2 cellular contexts compared by ENCODE assay signal in the genomic region with DNA sequence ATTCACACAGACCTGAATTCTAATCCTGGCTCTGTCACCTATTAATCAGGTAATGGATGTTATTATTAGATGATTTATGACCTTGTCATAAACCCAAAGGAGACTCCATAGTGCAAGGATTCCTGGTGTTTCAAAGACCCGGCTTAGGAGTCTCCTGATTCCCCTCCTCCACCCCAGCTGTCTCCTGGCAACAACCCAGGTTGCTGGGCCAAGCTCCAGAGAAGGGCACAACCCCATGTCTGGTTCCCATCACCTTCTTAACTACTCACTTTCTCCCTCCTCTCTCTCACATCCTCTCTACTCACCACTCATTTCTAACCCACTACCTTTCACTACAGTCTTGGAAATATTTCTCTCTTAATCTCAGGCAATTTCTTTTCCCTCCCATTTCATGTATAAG.
TF ChIP-seq lines count a peak whose summit lies in the region.

No MANE protein-coding gene starts in this region.

TF ChIP-seq in SK-N-SH, 30 proteins besides CTCF, POLR2A, EP300 and RAD21 (continued from another document):
- TF ChIP-seq, protein P1, sequence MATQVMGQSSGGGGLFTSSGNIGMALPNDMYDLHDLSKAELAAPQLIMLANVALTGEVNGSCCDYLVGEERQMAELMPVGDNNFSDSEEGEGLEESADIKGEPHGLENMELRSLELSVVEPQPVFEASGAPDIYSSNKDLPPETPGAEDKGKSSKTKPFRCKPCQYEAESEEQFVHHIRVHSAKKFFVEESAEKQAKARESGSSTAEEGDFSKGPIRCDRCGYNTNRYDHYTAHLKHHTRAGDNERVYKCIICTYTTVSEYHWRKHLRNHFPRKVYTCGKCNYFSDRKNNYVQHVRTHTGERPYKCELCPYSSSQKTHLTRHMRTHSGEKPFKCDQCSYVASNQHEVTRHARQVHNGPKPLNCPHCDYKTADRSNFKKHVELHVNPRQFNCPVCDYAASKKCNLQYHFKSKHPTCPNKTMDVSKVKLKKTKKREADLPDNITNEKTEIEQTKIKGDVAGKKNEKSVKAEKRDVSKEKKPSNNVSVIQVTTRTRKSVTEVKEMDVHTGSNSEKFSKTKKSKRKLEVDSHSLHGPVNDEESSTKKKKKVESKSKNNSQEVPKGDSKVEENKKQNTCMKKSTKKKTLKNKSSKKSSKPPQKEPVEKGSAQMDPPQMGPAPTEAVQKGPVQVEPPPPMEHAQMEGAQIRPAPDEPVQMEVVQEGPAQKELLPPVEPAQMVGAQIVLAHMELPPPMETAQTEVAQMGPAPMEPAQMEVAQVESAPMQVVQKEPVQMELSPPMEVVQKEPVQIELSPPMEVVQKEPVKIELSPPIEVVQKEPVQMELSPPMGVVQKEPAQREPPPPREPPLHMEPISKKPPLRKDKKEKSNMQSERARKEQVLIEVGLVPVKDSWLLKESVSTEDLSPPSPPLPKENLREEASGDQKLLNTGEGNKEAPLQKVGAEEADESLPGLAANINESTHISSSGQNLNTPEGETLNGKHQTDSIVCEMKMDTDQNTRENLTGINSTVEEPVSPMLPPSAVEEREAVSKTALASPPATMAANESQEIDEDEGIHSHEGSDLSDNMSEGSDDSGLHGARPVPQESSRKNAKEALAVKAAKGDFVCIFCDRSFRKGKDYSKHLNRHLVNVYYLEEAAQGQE (IDR thresholded peaks at IDR 0.05; ENCODE audit: low read depth, low read length), result no peak
- TF ChIP-seq, protein P2, sequence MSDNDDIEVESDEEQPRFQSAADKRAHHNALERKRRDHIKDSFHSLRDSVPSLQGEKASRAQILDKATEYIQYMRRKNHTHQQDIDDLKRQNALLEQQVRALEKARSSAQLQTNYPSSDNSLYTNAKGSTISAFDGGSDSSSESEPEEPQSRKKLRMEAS (IDR thresholded peaks at IDR 0.05; ENCODE audit: low read depth), result no peak
- TF ChIP-seq GABPA (IDR thresholded peaks at IDR 0.05; ENCODE audit: low read depth), result no peak
- no peak for TF ChIP-seq ELF1 (IDR thresholded peaks at IDR 0.05)
- TF ChIP-seq, protein P3, sequence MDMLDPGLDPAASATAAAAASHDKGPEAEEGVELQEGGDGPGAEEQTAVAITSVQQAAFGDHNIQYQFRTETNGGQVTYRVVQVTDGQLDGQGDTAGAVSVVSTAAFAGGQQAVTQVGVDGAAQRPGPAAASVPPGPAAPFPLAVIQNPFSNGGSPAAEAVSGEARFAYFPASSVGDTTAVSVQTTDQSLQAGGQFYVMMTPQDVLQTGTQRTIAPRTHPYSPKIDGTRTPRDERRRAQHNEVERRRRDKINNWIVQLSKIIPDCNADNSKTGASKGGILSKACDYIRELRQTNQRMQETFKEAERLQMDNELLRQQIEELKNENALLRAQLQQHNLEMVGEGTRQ (IDR thresholded peaks at IDR 0.05; ENCODE audit: borderline replicate concordance, low read depth, low read length), result no peak
- no peak for TF ChIP-seq TEAD4 (IDR thresholded peaks at IDR 0.05; ENCODE audit: borderline replicate concordance, insufficient read depth)
- TF ChIP-seq NRF1 (IDR thresholded peaks at IDR 0.05; ENCODE audit: low read depth, low read length), result no peak
- no peak for TF ChIP-seq JUND (IDR thresholded peaks at IDR 0.05)
- TF ChIP-seq CHD2 (IDR thresholded peaks at IDR 0.05; ENCODE audit: low read length, partially characterized antibody), result no peak
- TF ChIP-seq SMC3 (IDR thresholded peaks at IDR 0.05; ENCODE audit: low read depth, low read length), result no peak
- TF ChIP-seq, protein P4, sequence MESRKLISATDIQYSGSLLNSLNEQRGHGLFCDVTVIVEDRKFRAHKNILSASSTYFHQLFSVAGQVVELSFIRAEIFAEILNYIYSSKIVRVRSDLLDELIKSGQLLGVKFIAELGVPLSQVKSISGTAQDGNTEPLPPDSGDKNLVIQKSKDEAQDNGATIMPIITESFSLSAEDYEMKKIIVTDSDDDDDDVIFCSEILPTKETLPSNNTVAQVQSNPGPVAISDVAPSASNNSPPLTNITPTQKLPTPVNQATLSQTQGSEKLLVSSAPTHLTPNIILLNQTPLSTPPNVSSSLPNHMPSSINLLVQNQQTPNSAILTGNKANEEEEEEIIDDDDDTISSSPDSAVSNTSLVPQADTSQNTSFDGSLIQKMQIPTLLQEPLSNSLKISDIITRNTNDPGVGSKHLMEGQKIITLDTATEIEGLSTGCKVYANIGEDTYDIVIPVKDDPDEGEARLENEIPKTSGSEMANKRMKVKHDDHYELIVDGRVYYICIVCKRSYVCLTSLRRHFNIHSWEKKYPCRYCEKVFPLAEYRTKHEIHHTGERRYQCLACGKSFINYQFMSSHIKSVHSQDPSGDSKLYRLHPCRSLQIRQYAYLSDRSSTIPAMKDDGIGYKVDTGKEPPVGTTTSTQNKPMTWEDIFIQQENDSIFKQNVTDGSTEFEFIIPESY (IDR thresholded peaks at IDR 0.05; ENCODE audit: borderline replicate concordance, low read depth), result no peak

TF ChIP-seq in SK-N-SH treated with all-trans-retinoic acid at 6 μM for 48 hours, 23 proteins besides CTCF, POLR2A, EP300 and RAD21 (continued from another document):
- TF ChIP-seq, protein P5, sequence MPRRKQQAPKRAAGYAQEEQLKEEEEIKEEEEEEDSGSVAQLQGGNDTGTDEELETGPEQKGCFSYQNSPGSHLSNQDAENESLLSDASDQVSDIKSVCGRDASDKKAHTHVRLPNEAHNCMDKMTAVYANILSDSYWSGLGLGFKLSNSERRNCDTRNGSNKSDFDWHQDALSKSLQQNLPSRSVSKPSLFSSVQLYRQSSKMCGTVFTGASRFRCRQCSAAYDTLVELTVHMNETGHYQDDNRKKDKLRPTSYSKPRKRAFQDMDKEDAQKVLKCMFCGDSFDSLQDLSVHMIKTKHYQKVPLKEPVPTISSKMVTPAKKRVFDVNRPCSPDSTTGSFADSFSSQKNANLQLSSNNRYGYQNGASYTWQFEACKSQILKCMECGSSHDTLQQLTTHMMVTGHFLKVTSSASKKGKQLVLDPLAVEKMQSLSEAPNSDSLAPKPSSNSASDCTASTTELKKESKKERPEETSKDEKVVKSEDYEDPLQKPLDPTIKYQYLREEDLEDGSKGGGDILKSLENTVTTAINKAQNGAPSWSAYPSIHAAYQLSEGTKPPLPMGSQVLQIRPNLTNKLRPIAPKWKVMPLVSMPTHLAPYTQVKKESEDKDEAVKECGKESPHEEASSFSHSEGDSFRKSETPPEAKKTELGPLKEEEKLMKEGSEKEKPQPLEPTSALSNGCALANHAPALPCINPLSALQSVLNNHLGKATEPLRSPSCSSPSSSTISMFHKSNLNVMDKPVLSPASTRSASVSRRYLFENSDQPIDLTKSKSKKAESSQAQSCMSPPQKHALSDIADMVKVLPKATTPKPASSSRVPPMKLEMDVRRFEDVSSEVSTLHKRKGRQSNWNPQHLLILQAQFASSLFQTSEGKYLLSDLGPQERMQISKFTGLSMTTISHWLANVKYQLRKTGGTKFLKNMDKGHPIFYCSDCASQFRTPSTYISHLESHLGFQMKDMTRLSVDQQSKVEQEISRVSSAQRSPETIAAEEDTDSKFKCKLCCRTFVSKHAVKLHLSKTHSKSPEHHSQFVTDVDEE (CRISPR knock-in tag; IDR thresholded peaks at IDR 0.05), result no peak
- TF ChIP-seq SNAI2 (CRISPR knock-in tag; IDR thresholded peaks at IDR 0.05), result no peak
- no peak for TF ChIP-seq ZNF565 (CRISPR knock-in tag; conservative IDR thresholded peaks at IDR 0.05; ENCODE audit: low read depth)
- TF ChIP-seq ZNF70 (CRISPR knock-in tag; IDR thresholded peaks at IDR 0.05), result no peak
- TF ChIP-seq TCF4 (CRISPR knock-in tag; IDR thresholded peaks at IDR 0.05; ENCODE audit: borderline replicate concordance), result no peak
- TF ChIP-seq CSDC2 (CRISPR knock-in tag; IDR thresholded peaks at IDR 0.05), result no peak
- no peak for TF ChIP-seq ZFP30 (CRISPR knock-in tag; IDR thresholded peaks at IDR 0.05)
